In the genomic region with DNA sequence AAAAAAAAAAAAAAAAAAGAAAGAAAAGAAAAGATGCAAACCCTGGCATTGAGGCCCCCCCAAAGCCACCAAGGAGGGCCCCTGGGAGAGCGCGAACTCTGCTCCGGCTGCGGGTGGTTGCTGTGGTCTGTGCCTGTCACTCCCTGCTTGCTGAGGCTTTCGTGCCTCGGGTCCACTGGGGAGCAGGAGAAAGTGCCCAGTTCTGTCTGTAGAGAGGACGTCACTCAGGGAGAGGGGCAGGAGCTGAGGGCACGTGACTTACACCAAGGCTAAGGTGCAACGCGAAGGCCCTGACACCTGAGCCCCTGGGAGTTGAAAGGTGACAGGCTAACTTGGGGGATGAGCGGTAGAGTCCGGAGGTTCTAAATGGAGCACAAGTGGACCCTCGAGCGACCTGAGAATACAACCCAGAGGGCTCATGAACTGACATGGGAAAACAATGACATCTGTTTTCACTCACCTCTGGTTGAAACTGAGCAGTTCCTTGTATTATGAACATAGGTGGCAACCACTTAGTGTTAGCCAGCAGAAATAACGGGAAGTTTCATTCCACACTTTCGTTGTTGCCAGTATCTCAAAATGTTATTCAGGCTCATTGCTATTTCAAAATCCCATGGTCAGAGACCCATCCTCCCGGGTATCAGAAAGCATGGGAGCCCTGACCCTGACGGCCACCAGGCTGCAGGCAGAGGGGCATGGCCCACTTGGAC, we compare ENCODE assay signal across 8 cellular contexts.
A peak's percentile ranks its signal among the peaks of the same experiment; 100 is the strongest.
DNase-seq lines count a peak whose midpoint lies in the region; ATAC-seq, FAIRE-seq and TF ChIP-seq lines count a peak whose summit lies in the region.

No MANE protein-coding gene starts in this region.

- in situ Hi-C loops in HAP-1 (cut with MboI; ENCODE audit: low sequenced_read_pairs) (loop anchor here (10.0 kb wide), 1 partner anchor 157 kb away; no protein-coding TSS in a partner anchor), gastrocnemius medialis (cut with MboI; ENCODE audit: low sequenced_read_pairs in 4 of 4) (loop anchor here in 2 of 4 donors (10.0 to 25.0 kb wide), 2 partner anchors 73 to 170 kb away; a partner anchor contains a TSS)

- H3K27me3 ChIP-seq in HAP-1 (ENCODE audit: low read depth) (no peaks in the 10 kb centered on the region), gastrocnemius medialis (no peaks in the 10 kb centered on the region)

- no peak for TF ChIP-seq CTCF in gastrocnemius medialis (IDR thresholded peaks at IDR 0.05 in 4 of 5, conservative IDR thresholded peaks at IDR 0.05 in 1 of 5)

- H3K36me3 Mint-ChIP-seq in T-helper 17 cell (ENCODE audit: low read depth): peaks cover 2% of the 10 kb centered on the region
- H3K36me3 Mint-ChIP-seq in memory B cell: peaks cover 3% of the 10 kb centered on the region

- H3K4me3 Mint-ChIP-seq in T-helper 17 cell (peak overlapping the region; percentile 88), memory B cell (peak overlapping the region; percentile 76)

- no peaks in the 10 kb centered on the region for H3K36me3 ChIP-seq in HAP-1 (replicated peaks)
- H3K36me3 ChIP-seq in gastrocnemius medialis: no peaks in the 10 kb centered on the region

- H3K4me1 Mint-ChIP-seq in T-helper 17 cell (peaks cover 46% of the 10 kb centered on the region), memory B cell (peaks cover 40% of the 10 kb centered on the region)

- intact Hi-C loops in gastrocnemius medialis (cut with DNase I; ENCODE audit: low total_unique reads): no loop called here

- TF ChIP-seq POLR2A in gastrocnemius medialis (IDR thresholded peaks at IDR 0.05): no peak

- ATAC-seq in GM18873 (IDR thresholded peaks at IDR 0.05; ENCODE audit: low FRiP score, unreplicated experiment) (peak; percentile 23), HG02870 (IDR thresholded peaks at IDR 0.05; ENCODE audit: unreplicated experiment) (peak; percentile 32), T-helper 17 cell (no peak), memory B cell (ENCODE audit: low read depth) (peak; percentile 25), gastrocnemius medialis (no peak)

- H3K27ac ChIP-seq in gastrocnemius medialis: peak overlapping the region in 2 of 4 donors; percentile 35 to 43

- no peak overlapping the region for H3K4me3 ChIP-seq in HAP-1
- H3K4me3 ChIP-seq in gastrocnemius medialis: peak overlapping the region in 2 of 4 donors; percentile 25 to 34

- peaks cover 7% of the 10 kb centered on the region for H3K9me3 Mint-ChIP-seq in memory B cell

- H3K27me3 Mint-ChIP-seq in T-helper 17 cell (no peaks in the 10 kb centered on the region), memory B cell (no peaks in the 10 kb centered on the region)

- H3K4me1 ChIP-seq in HAP-1: no peaks in the 10 kb centered on the region; the same call in 1 of the 2 replicates
- H3K4me1 ChIP-seq in gastrocnemius medialis: peaks cover 2 to 4% of the 10 kb centered on the region in 2 donors

- H3K27ac Mint-ChIP-seq in T-helper 17 cell (peak overlapping the region; percentile 100), memory B cell (peak overlapping the region; percentile 99)

- no peak for FAIRE-seq in frontal cortex (lab: Jason Lieb, UNC)

- no peak for DNase-seq in T-helper 17 cell
- peak in 1 of 2 donors; percentile 35 for DNase-seq in memory B cell (ENCODE audit: low spot score in 2 of 2)
- DNase-seq in frontal cortex (ENCODE audit: low spot score in 2 of 2): no peak
- DNase-seq in occipital lobe (lab: John Stamatoyannopoulos, UW): no peak
- DNase-seq in HAP-1 (ENCODE audit: low spot score in 2 of 2): no peak
- no peak for DNase-seq in gastrocnemius medialis

- no peaks in the 10 kb centered on the region for H3K9me3 ChIP-seq in T-helper 17 cell (ENCODE audit: control insufficient read depth, low read length, poor library complexity, severe bottlenecking)
- H3K9me3 ChIP-seq in HAP-1: no peaks in the 10 kb centered on the region
- no peaks in the 10 kb centered on the region for H3K9me3 ChIP-seq in gastrocnemius medialis

Comparison
In these comparisons a context has a peak if more than half of its experiments do, and no peak if none do; other contexts are left out.
1. ATAC-seq: peak in GM18873 (single experiment), HG02870 (single experiment) and memory B cell (single experiment); none in T-helper 17 cell (single experiment) and gastrocnemius medialis (0 of 2).